ENCODE assay signal across 12 cellular contexts in the genomic region with DNA sequence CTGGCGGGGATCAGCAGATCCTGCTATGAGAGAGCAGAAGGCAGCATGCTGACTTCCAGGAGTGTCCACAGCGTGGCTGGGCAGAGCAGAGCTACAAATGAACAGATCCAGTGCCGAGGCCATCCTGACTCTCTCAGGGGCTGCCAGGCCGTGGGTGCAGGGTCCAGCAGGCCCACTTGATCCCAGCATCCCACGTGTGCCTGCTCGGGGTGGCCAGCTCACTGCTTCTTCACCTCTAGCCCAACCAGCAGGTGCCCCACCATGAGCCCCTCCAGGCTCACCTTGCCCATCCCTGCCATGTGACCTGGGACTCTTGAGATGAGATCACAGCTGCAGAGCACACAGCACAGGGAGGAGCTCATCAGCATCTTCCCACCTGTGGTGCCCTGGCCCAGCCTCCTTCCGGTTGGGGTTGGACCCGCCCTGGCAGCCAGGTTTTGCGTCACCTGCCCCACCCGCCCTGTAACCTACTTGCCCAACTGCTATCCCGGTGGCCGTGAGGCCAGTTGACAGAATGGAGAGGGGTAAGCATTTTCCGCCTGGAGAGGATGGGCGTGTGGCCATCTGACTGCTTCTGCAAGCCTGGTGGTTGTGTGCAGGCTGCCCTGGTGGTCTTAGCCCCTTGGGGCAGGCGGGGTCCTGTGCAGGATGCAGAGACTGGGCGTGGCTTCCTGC. TPM values are rescaled to one million over a fixed set of nuclear protein-coding genes. Genes with fewer than 3 reads are reported as not detected.
DNase-seq lines count a peak whose midpoint lies in the region; ATAC-seq and TF ChIP-seq lines count a peak whose summit lies in the region.
"Had no signal": no experiment of that assay in that cellular context is flagged by ENCODE, and none has a peak within 500 bp of the region (broad histone marks: within the 10 kb centered on the region; RNA-seq: fewer than 3 reads in every experiment).

No MANE protein-coding gene starts in this region.

- H3K4me3 Mint-ChIP-seq in activated CD8-positive, alpha-beta T cell treated with anti-CD3 and anti-CD28 coated beads for 36 hours: no peak overlapping the region
- peak overlapping the region in 1 of 10 donors; percentile 28 for H3K4me3 Mint-ChIP-seq in naive thymus-derived CD4-positive, alpha-beta T cell

- ATAC-seq in activated CD8-positive, alpha-beta T cell treated with anti-CD3 and anti-CD28 coated beads for 36 hours: peak; percentile 82
- ATAC-seq in naive thymus-derived CD4-positive, alpha-beta T cell: peak; percentile 66
- ATAC-seq in HG02852 (IDR thresholded peaks at IDR 0.05; ENCODE audit: unreplicated experiment) (no peak), HG02981 (IDR thresholded peaks at IDR 0.05; ENCODE audit: unreplicated experiment) (no peak), HG02884 (IDR thresholded peaks at IDR 0.05; ENCODE audit: unreplicated experiment) (no peak), HG02763 (IDR thresholded peaks at IDR 0.05; ENCODE audit: unreplicated experiment) (no peak)

- H3K27ac ChIP-seq in naive thymus-derived CD4-positive, alpha-beta T cell (ENCODE audit: low read depth, low read length): no peak overlapping the region
- H3K27ac ChIP-seq: WERI-Rb-1 had no signal

- H3K9me3 ChIP-seq in naive thymus-derived CD4-positive, alpha-beta T cell (ENCODE audit: control insufficient read depth in 2 of 3, low read length in 3 of 3): no peaks in the 10 kb centered on the region
- H3K9me3 ChIP-seq: right atrium auricular region had no signal

- H3K4me3 ChIP-seq in GM06990 (replicated peaks; ENCODE audit: low read depth, low read length): no peak overlapping the region
- H3K4me3 ChIP-seq in naive thymus-derived CD4-positive, alpha-beta T cell (ENCODE audit: low read length): no peak overlapping the region
- H3K4me3 ChIP-seq: right atrium auricular region had no signal

- H3K4me1 ChIP-seq in naive thymus-derived CD4-positive, alpha-beta T cell (ENCODE audit: control insufficient read depth in 2 of 2, insufficient read depth in 2 of 2, low read length in 2 of 2): peaks cover 11 to 13% of the 10 kb centered on the region in 2 donors

- no peaks in the 10 kb centered on the region for H3K36me3 Mint-ChIP-seq in activated CD8-positive, alpha-beta T cell treated with anti-CD3 and anti-CD28 coated beads for 36 hours (ENCODE audit: low read depth)
- H3K36me3 Mint-ChIP-seq in naive thymus-derived CD4-positive, alpha-beta T cell: peaks cover 0 to 20% (median 5%) of the 10 kb centered on the region in 5 donors

- H3K4me1 Mint-ChIP-seq in activated CD8-positive, alpha-beta T cell treated with anti-CD3 and anti-CD28 coated beads for 36 hours (ENCODE audit: low read depth): peaks cover 15% of the 10 kb centered on the region
- H3K4me1 Mint-ChIP-seq in naive thymus-derived CD4-positive, alpha-beta T cell: peaks cover 16 to 49% (median 27%) of the 10 kb centered on the region in 7 donors

- TF ChIP-seq CTCF in GM06990 (IDR thresholded peaks at IDR 0.05; ENCODE audit: insufficient read depth, low read length, poor library complexity, severe bottlenecking): no peak
- TF ChIP-seq CTCF in activated CD8-positive, alpha-beta T cell treated with anti-CD3 and anti-CD28 coated beads for 36 hours (IDR thresholded peaks at IDR 0.05): no peak

- peak; percentile 61 for DNase-seq in GM06990 (ENCODE audit: extremely low read depth, insufficient read length)
- DNase-seq in NCI-H146 (lab: John Stamatoyannopoulos, UW): peak; percentile 79
- peak; percentile 28 for DNase-seq in activated CD8-positive, alpha-beta T cell treated with anti-CD3 and anti-CD28 coated beads for 36 hours
- no peak for DNase-seq in naive thymus-derived CD4-positive, alpha-beta T cell
- DNase-seq: DMS153, NCI-H2029, WERI-Rb-1 had no signal

- intact Hi-C loops in activated CD8-positive, alpha-beta T cell treated with anti-CD3 and anti-CD28 coated beads for 36 hours (cut with micrococcal nuclease): no loop called here
- intact Hi-C loops in naive thymus-derived CD4-positive, alpha-beta T cell (cut with micrococcal nuclease): no loop called here

- H3K36me3 ChIP-seq in GM06990 (ENCODE audit: control insufficient read depth, insufficient read depth, low read length): peaks cover 2% of the 10 kb centered on the region; the same call in 1 of the 2 replicates
- peaks cover 0 to 18% (median 0%) of the 10 kb centered on the region in 3 experiments for H3K36me3 ChIP-seq in naive thymus-derived CD4-positive, alpha-beta T cell (ENCODE audit: control insufficient read depth in 2 of 3, insufficient read depth in 3 of 3, low read length in 3 of 3)
- H3K36me3 ChIP-seq: WERI-Rb-1 had no signal

- CTCF ChIA-PET in activated CD8-positive, alpha-beta T cell treated with anti-CD3 and anti-CD28 coated beads for 36 hours (lab: Charles Lee): no interaction called here
- CTCF ChIA-PET in naive thymus-derived CD4-positive, alpha-beta T cell (lab: Charles Lee): interaction anchor here (0.7 kb wide), 1 partner anchor 176 kb away, joined by 3 read pairs; no protein-coding TSS in a partner anchor

- no peaks in the 10 kb centered on the region for H3K27me3 ChIP-seq in GM06990 (replicated peaks; ENCODE audit: control insufficient read depth, insufficient read depth, low read length)
- no peaks in the 10 kb centered on the region for H3K27me3 ChIP-seq in naive thymus-derived CD4-positive, alpha-beta T cell (ENCODE audit: control insufficient read depth in 2 of 2, insufficient read depth in 2 of 2, low read length in 2 of 2)
- H3K27me3 ChIP-seq: right atrium auricular region had no signal

- no peaks in the 10 kb centered on the region for H3K9me3 Mint-ChIP-seq in activated CD8-positive, alpha-beta T cell treated with anti-CD3 and anti-CD28 coated beads for 36 hours
- H3K9me3 Mint-ChIP-seq in naive thymus-derived CD4-positive, alpha-beta T cell: peaks cover 0 to 2% (median 0%) of the 10 kb centered on the region in 11 donors

- POLR2A ChIA-PET in activated CD8-positive, alpha-beta T cell treated with anti-CD3 and anti-CD28 coated beads for 36 hours (lab: Charles Lee): interaction anchor here (0.7 kb wide), 1 partner anchor 213 kb away, joined by 3 read pairs; no protein-coding TSS in a partner anchor
- POLR2A ChIA-PET in naive thymus-derived CD4-positive, alpha-beta T cell (lab: Charles Lee): interaction anchor here (1.3 kb wide), 1 partner anchor 14 kb away, joined by 3 read pairs; no protein-coding TSS in a partner anchor

- H3K27me3 Mint-ChIP-seq in activated CD8-positive, alpha-beta T cell treated with anti-CD3 and anti-CD28 coated beads for 36 hours: no peaks in the 10 kb centered on the region
- no peaks in the 10 kb centered on the region for H3K27me3 Mint-ChIP-seq in naive thymus-derived CD4-positive, alpha-beta T cell

- no peak overlapping the region for H3K27ac Mint-ChIP-seq in activated CD8-positive, alpha-beta T cell treated with anti-CD3 and anti-CD28 coated beads for 36 hours
- H3K27ac Mint-ChIP-seq in naive thymus-derived CD4-positive, alpha-beta T cell: peak overlapping the region in 1 of 9 donors; percentile 10

RNA-seq across cellular contexts. Expression of a gene that starts 11.0 kb away (rescaled TPM):
- 10 to 100 TPM; 15.7 to 18.3 TPM for total RNA-seq in activated CD8-positive, alpha-beta T cell treated with anti-CD3 and anti-CD28 coated beads for 36 hours
- total RNA-seq in naive thymus-derived CD4-positive, alpha-beta T cell: 10 to 100 TPM; 21.3 to 43.1 (median 38.6) TPM
- 10 to 100 TPM; 20.0 to 41.3 TPM for polyA plus RNA-seq in naive thymus-derived CD4-positive, alpha-beta T cell

RNA-seq across cellular contexts. Expression of a gene that starts 15.2 kb away (rescaled TPM):
- total RNA-seq in activated CD8-positive, alpha-beta T cell treated with anti-CD3 and anti-CD28 coated beads for 36 hours: 1 to 10 TPM; 1.2 to 1.9 TPM
- 1 to 10 TPM; 2.8 to 9.2 (median 5.8) TPM for total RNA-seq in naive thymus-derived CD4-positive, alpha-beta T cell
- 1 to 10 TPM in 1 of 2 donors, under 1 TPM in 1; 0.74 to 1.7 TPM for polyA plus RNA-seq in naive thymus-derived CD4-positive, alpha-beta T cell

RNA-seq across cellular contexts. Expression of a gene that starts 48.2 kb away (rescaled TPM):
- 10 to 100 TPM; 35.0 to 38.8 TPM for total RNA-seq in activated CD8-positive, alpha-beta T cell treated with anti-CD3 and anti-CD28 coated beads for 36 hours
- 10 to 100 TPM; 33.4 to 63.6 (median 41.1) TPM for total RNA-seq in naive thymus-derived CD4-positive, alpha-beta T cell
- 1 to 10 TPM; 4.1 to 6.1 TPM for polyA plus RNA-seq in naive thymus-derived CD4-positive, alpha-beta T cell

Comparison
In these comparisons a context has a peak if more than half of its experiments do, and no peak if none do; other contexts are left out.
1. DNase-seq: peak in GM06990 (single experiment), NCI-H146 (single experiment) and activated CD8-positive, alpha-beta T cell treated with anti-CD3 and anti-CD28 coated beads for 36 hours (single experiment); none in naive thymus-derived CD4-positive, alpha-beta T cell (0 of 9).
2. ATAC-seq: peak in activated CD8-positive, alpha-beta T cell treated with anti-CD3 and anti-CD28 coated beads for 36 hours (single experiment) and naive thymus-derived CD4-positive, alpha-beta T cell (single experiment); none in HG02852 (single experiment), HG02981 (single experiment), HG02884 (single experiment) and HG02763 (single experiment).